In genomic region chr2:196551014-196551413, GRCh38 we compare ENCODE assay signal across 30 cellular contexts.
"Had no signal": no experiment of that assay in that cellular context is flagged by ENCODE, and none has a peak within 500 bp of the region (broad histone marks: within the 10 kb centered on the region; RNA-seq: fewer than 3 reads in every experiment).

No MANE protein-coding gene starts in this region.

- H3K4me3 ChIP-seq: breast epithelium, coronary artery, gastroesophageal sphincter, pancreas, psoas muscle, right atrium auricular region, thyroid gland, upper lobe of right lung had no signal

- H3K36me3 ChIP-seq: breast epithelium, gastroesophageal sphincter, neutrophil, pancreas, right atrium auricular region, thyroid gland, upper lobe of right lung had no signal

- DNase-seq: activated CD4-positive, alpha-beta T cell treated with anti-CD3 and anti-CD28 coated beads, Interleukin-2, amount 50 U/mL, for 48 hours; activated CD8-positive, alpha-beta memory T cell treated with anti-CD3 and anti-CD28 coated beads, Interleukin-2, amount 50 U/mL, for 48 hours; activated naive CD4-positive, alpha-beta T cell treated with Interleukin-2 at 50 U/mL for 16 hours; activated naive CD8-positive, alpha-beta T cell treated with anti-CD3 and anti-CD28 coated beads for 36 hours; activated T-cell treated with anti-CD3 and anti-CD28 coated beads, Interleukin-2, amount 50 U/mL, for 4 hours; amniotic stem cell; cerebellar nuclear complex; head of caudate nucleus; hypothalamus; islet precursor cell; left colon; pancreas; psoas muscle; stimulated activated CD4-positive, alpha-beta T cell treated with anti-CD3 and anti-CD28 coated beads, Interleukin-12 subunit alpha, Interleukin-12 subunit beta, amount 100 ng/mL, for 4 hours; stimulated activated CD4-positive, alpha-beta T cell treated with anti-CD3 and anti-CD28 coated beads, Interleukin-4, amount 100 ng/mL, for 4 hours; stimulated activated naive CD8-positive, alpha-beta T cell treated with anti-CD3 and anti-CD28 coated beads, Interleukin-15, Interleukin-2, amounts not matched to agents 100 U/mL and 50 U/mL, for 24 hours; substantia nigra; T1000; thyroid gland; upper lobe of right lung had no signal

- H3K27ac Mint-ChIP-seq: activated naive CD8-positive, alpha-beta T cell treated with anti-CD3 and anti-CD28 coated beads for 36 hours; memory B cell; natural killer cell treated with Interleukin-12 subunit alpha and Interleukin-12 subunit beta and Interleukin-15 and Interleukin-18, amount 100 ng/mL, for 72 hours; T-helper 1 cell treated with Interleukin-12 subunit alpha and Interleukin-12 subunit beta and Interleukin-4 antibody, amounts not matched to agents 30 μg/mL and 1 μg/mL, for 36 hours; WTC11 had no signal

- H3K9me3 ChIP-seq: breast epithelium, gastroesophageal sphincter, neutrophil, pancreas, psoas muscle, right atrium auricular region, thyroid gland, upper lobe of right lung had no signal

- H3K4me1 Mint-ChIP-seq: memory B cell had no signal

- H3K36me3 Mint-ChIP-seq: activated naive CD8-positive, alpha-beta T cell treated with anti-CD3 and anti-CD28 coated beads for 36 hours; memory B cell; natural killer cell treated with Interleukin-12 subunit alpha and Interleukin-12 subunit beta and Interleukin-15 and Interleukin-18, amount 100 ng/mL, for 72 hours; WTC11 had no signal

- H3K27ac ChIP-seq: breast epithelium, coronary artery, epithelial cell of prostate, gastroesophageal sphincter, neutrophil, pancreas, psoas muscle, right atrium auricular region, thyroid gland, upper lobe of right lung had no signal

- H3K4me3 Mint-ChIP-seq: activated naive CD8-positive, alpha-beta T cell treated with anti-CD3 and anti-CD28 coated beads for 36 hours; activated T-cell treated with anti-CD3 and anti-CD28 coated beads, Interleukin-2, amount 50 U/mL, for 4 hours; memory B cell; natural killer cell treated with Interleukin-12 subunit alpha and Interleukin-12 subunit beta and Interleukin-15 and Interleukin-18, amount 100 ng/mL, for 72 hours; T-helper 1 cell treated with Interleukin-12 subunit alpha and Interleukin-12 subunit beta and Interleukin-4 antibody, amounts not matched to agents 30 μg/mL and 1 μg/mL, for 36 hours; WTC11 had no signal

- H3K9me3 Mint-ChIP-seq: activated T-cell treated with anti-CD3 and anti-CD28 coated beads, Interleukin-2, amount 50 U/mL, for 4 hours; natural killer cell treated with Interleukin-12 subunit alpha and Interleukin-12 subunit beta and Interleukin-15 and Interleukin-18, amount 100 ng/mL, for 72 hours; T-helper 1 cell treated with Interleukin-12 subunit alpha and Interleukin-12 subunit beta and Interleukin-4 antibody, amounts not matched to agents 30 μg/mL and 1 μg/mL, for 36 hours had no signal

- H3K27me3 ChIP-seq: breast epithelium, gastroesophageal sphincter, pancreas, right atrium auricular region, thyroid gland, upper lobe of right lung had no signal

- ATAC-seq: activated T-cell treated with anti-CD3 and anti-CD28 coated beads, Interleukin-2, amount 50 U/mL, for 4 hours; gastroesophageal sphincter; left colon; natural killer cell treated with Interleukin-12 subunit alpha and Interleukin-12 subunit beta and Interleukin-15 and Interleukin-18, amount 100 ng/mL, for 72 hours; pancreas; psoas muscle; stimulated activated naive CD8-positive, alpha-beta T cell treated with anti-CD3 and anti-CD28 coated beads, Interleukin-15, Interleukin-2, amounts not matched to agents 100 U/mL and 50 U/mL, for 24 hours; upper lobe of right lung; WTC11 had no signal

- H3K4me1 ChIP-seq: breast epithelium, gastroesophageal sphincter, pancreas, psoas muscle, thyroid gland, upper lobe of right lung had no signal
